9 cellular contexts compared by ENCODE assay signal in genomic region chr1:164560504-164560903, GRCh38. TPM values are rescaled to one million over a fixed set of nuclear protein-coding genes. Genes with fewer than 3 reads are reported as not detected.
DNase-seq lines count a peak whose midpoint lies in the region; ATAC-seq, FAIRE-seq and TF ChIP-seq lines count a peak whose summit lies in the region.
"Had no signal": no experiment of that assay in that cellular context is flagged by ENCODE, and none has a peak within 500 bp of the region (broad histone marks: within the 10 kb centered on the region; RNA-seq: fewer than 3 reads in every experiment).

No MANE protein-coding gene starts in this region.

- H3K4me3 ChIP-seq in K562 (no peak overlapping the region), iPS-18c (ENCODE audit: insufficient read depth, low read depth, low read length) (peak overlapping the region; percentile 66), skeletal muscle tissue (ENCODE audit: low read length in 3 of 3) (peak overlapping the region; percentile 71 to 94 (median 79))

- no peaks in the 10 kb centered on the region; a peak in 1 of 5 replicates for H3K4me1 ChIP-seq in K562 (replicated peaks in 1 of 2; ENCODE audit: control insufficient read depth in 2 of 2, insufficient read depth in 2 of 2, low read length in 2 of 2)
- H3K4me1 ChIP-seq in skeletal muscle tissue (ENCODE audit: control insufficient read depth in 3 of 3, insufficient read depth in 3 of 3, low read length in 3 of 3), result peaks cover 0 to 19% (median 2%) of the 10 kb centered on the region in 3 donors

- H3K9me3 ChIP-seq in K562 (replicated peaks; ENCODE audit: control insufficient read depth, insufficient read depth, low read depth, low read length), result no peaks in the 10 kb centered on the region
- no peaks in the 10 kb centered on the region for H3K9me3 ChIP-seq in iPS-18c (ENCODE audit: control insufficient read depth, insufficient read depth, low read length)
- H3K9me3 ChIP-seq in skeletal muscle tissue (ENCODE audit: control insufficient read depth in 3 of 3, low read length in 3 of 3), result no peaks in the 10 kb centered on the region

- peaks cover 48% of the 10 kb centered on the region for H3K4me1 Mint-ChIP-seq in HFFc6 (ENCODE audit: low read depth)

- H3K9me1 ChIP-seq in K562 (ENCODE audit: control insufficient read depth, insufficient read depth, low read length), result no peaks in the 10 kb centered on the region

- no peak for TF ChIP-seq RAD21 in K562 (CRISPR knock-in tag; conservative IDR thresholded peaks at IDR 0.05 in 1 of 2, IDR thresholded peaks at IDR 0.05 in 1 of 2)

- H3K9me3 Mint-ChIP-seq in HFFc6, result no peaks in the 10 kb centered on the region

- no peaks in the 10 kb centered on the region; the same call in 1 of the 2 replicates for H3K27me3 Mint-ChIP-seq in HFFc6 (ENCODE audit: insufficient read depth)

- BruUV-seq in K562 (replicated peaks; lab: Mats Ljungman, UMichigan), result no TSS peak

- peak overlapping the region; percentile 92 for H3K27ac Mint-ChIP-seq in HFFc6

- in situ Hi-C loops in K562 (cut with MboI), result no loop called here

- H3K79me2 ChIP-seq in K562 (ENCODE audit: control insufficient read depth, insufficient read depth, low read length), result no peaks in the 10 kb centered on the region

- no peaks in the 10 kb centered on the region for H4K20me1 ChIP-seq in K562 (replicated peaks; ENCODE audit: control insufficient read depth, insufficient read depth, low read length)

- H3K27me3 ChIP-seq in K562 (ENCODE audit: control insufficient read depth in 2 of 2, insufficient read depth in 2 of 2, low read length in 2 of 2), result no peaks in the 10 kb centered on the region
- H3K27me3 ChIP-seq in skeletal muscle tissue (ENCODE audit: control insufficient read depth in 3 of 3, insufficient read depth in 3 of 3, low read length in 3 of 3), result no peaks in the 10 kb centered on the region

- no peaks in the 10 kb centered on the region for H3K36me3 ChIP-seq in K562 (ENCODE audit: control insufficient read depth, insufficient read depth, low read length)
- H3K36me3 ChIP-seq in skeletal muscle tissue (ENCODE audit: control insufficient read depth in 3 of 3, insufficient read depth in 3 of 3, low read length in 3 of 3), result no peaks in the 10 kb centered on the region

- WGBS in K562 (ENCODE audit: insufficient coverage, low coverage, missing lambda C conversion rate), result 8% methylated on average over 3 of the region's 3 CpGs

- H3K4me3 Mint-ChIP-seq in HFFc6, result peak overlapping the region; percentile 99

- TF ChIP-seq CTCF in HFFc6 (IDR thresholded peaks at IDR 0.05), result no peak
- no peak for TF ChIP-seq CTCF in K562 (IDR thresholded peaks at IDR 0.05 in 2 of 3, conservative IDR thresholded peaks at IDR 0.05 in 1 of 3; ENCODE audit: insufficient read depth in 2 of 3, low read depth in 1 of 3, low read length in 3 of 3)

- ATAC-seq in K562, result no peak
- ATAC-seq in GM21619 (IDR thresholded peaks at IDR 0.05; ENCODE audit: unreplicated experiment), result no peak

- no peak overlapping the region for H3K9ac ChIP-seq in K562 (ENCODE audit: insufficient read depth in 1 of 2, low read depth in 2 of 2, low read length in 2 of 2)
- peak overlapping the region; percentile 80 to 86 (median 85) for H3K9ac ChIP-seq in skeletal muscle tissue (ENCODE audit: low read depth in 1 of 3, low read length in 3 of 3)

- POLR2A ChIA-PET in K562 (lab: Yijun Ruan, JAX), result no interaction called here

- H3K36me3 Mint-ChIP-seq in HFFc6 (ENCODE audit: low read depth), result peaks cover 13% of the 10 kb centered on the region; the same call in 1 of the 2 replicates

- no peak for TF ChIP-seq EP300 in K562 (IDR thresholded peaks at IDR 0.05; ENCODE audit: low read length)

- intact Hi-C loops in K562 (cut with micrococcal nuclease), result no loop called here

- FAIRE-seq in K562 (lab: Jason Lieb, UNC), result no peak

- no peak for TF ChIP-seq POLR2A in K562 (conservative IDR thresholded peaks at IDR 0.05)

- no peak overlapping the region for H2AFZ ChIP-seq in K562 (ENCODE audit: low read depth, low read length)

- no peak overlapping the region for H3K4me2 ChIP-seq in K562 (ENCODE audit: insufficient read depth, low read length)

- H3K27ac ChIP-seq in K562 (ENCODE audit: extremely low read depth, low read depth, low read length) (no peak overlapping the region), skeletal muscle tissue (ENCODE audit: low read depth, low read length) (peak overlapping the region; percentile 78)

- DNase-seq in HFFc6 (no peak), K562 (ENCODE audit: extremely low read depth in 1 of 4, low spot score in 3 of 4) (no peak), kidney tubule cell (ENCODE audit: low spot score) (no peak), GM19238 (ENCODE audit: insufficient read length, low spot score) (no peak), DMS53 treated with DMSO at 0.1 percent for 48 hours (lab: John Stamatoyannopoulos, UW; ENCODE audit: unreplicated experiment) (no peak)
- DNase-seq: NCI-H2171 treated with DMSO at 0.1 percent for 48 hours had no signal

- CTCF ChIA-PET in K562 (lab: Yijun Ruan, JAX; ENCODE audit: low intra/inter-chr PET ratio), result no interaction called here

TF ChIP-seq in K562, 482 proteins besides CTCF, POLR2A, EP300 and RAD21 (continues in another document):
- TF ChIP-seq NR3C1 (CRISPR knock-in tag; IDR thresholded peaks at IDR 0.05), result no peak
- TF ChIP-seq CBX2 (IDR thresholded peaks at IDR 0.05; ENCODE audit: insufficient read depth, low read length, poor library complexity, severe bottlenecking), result peak; percentile 89
- no peak for TF ChIP-seq XRCC5 (IDR thresholded peaks at IDR 0.05; ENCODE audit: low read depth, low read length)
- no peak for TF ChIP-seq SREBF1 (IDR thresholded peaks at IDR 0.05; ENCODE audit: borderline replicate concordance, low read depth, low read length)
- no peak for TF ChIP-seq ZNF41 (CRISPR knock-in tag; conservative IDR thresholded peaks at IDR 0.05)
- TF ChIP-seq FOXP4 (CRISPR knock-in tag; IDR thresholded peaks at IDR 0.05; ENCODE audit: borderline replicate concordance), result no peak
- no peak for TF ChIP-seq THRA (IDR thresholded peaks at IDR 0.05)
- TF ChIP-seq HNRNPK (IDR thresholded peaks at IDR 0.05; ENCODE audit: low read depth, low read length, poor library complexity, severe bottlenecking), result no peak
- TF ChIP-seq CBX8 (IDR thresholded peaks at IDR 0.05; ENCODE audit: borderline replicate concordance, extremely low read depth, low read depth, low read length, poor library complexity, severe bottlenecking), result peak; percentile 33

RNA-seq across cellular contexts. Expression of gene PBX1, which starts 1.5 kb away (rescaled TPM):
- 10 to 100 TPM; 35.4 to 42.3 (median 39.1) TPM for total RNA-seq in HFFc6 (2021; fragmentation: NEBNext Ultra II Directional; extraction: Animal tissue kit (Norgen Biotek cat#: 25700))
- total RNA-seq in K562 (2011; cell fraction: chromatin; rRNA removed; ENCODE audit: low replicate concordance), result 0.58 and 0.65 TPM in 2 replicates
- 0.13 and 0.17 TPM in 2 replicates for total RNA-seq in K562 (2011; cell fraction: nucleolus; rRNA removed)
- 0.66 and 0.84 TPM in 2 replicates for total RNA-seq in K562 (2011; cell fraction: nucleoplasm; rRNA removed)
- total RNA-seq in K562 (2014; rRNA removed), result 0.09 and 0.20 TPM in 2 replicates
- total RNA-seq in K562 (2014; rRNA removed; fragmentation: Illumina TruSeq; extraction: Trizol), result 0.22 and 0.25 TPM in 2 replicates
- total RNA-seq in K562 (2015; rRNA removed; fragmentation: Illumina TruSeq; extraction: Trizol), result 0.04 and 0.07 TPM in 2 replicates
- 0.54 and 0.62 TPM in 2 replicates for total RNA-seq in K562 (2021)
- 0.17 and 0.32 TPM in 2 replicates for polyA plus RNA-seq in K562 (2011; rRNA removed)
- 0.22 and 0.30 TPM in 2 replicates for polyA plus RNA-seq in K562 (2011; cell fraction: cytosol; rRNA removed)
- polyA plus RNA-seq in K562 (2011; cell fraction: nucleus; rRNA removed), result 0.13 and 0.59 TPM in 2 replicates
- 0.18 and 0.55 TPM in 2 replicates for polyA plus RNA-seq in K562 (2012)
- 0.33 and 0.56 TPM in 2 replicates for polyA plus RNA-seq in K562 (2014; fragmentation: Illumina TruSeq; extraction: Trizol)
- under 1 TPM; 0.03 TPM for polyA plus RNA-seq in K562 (2014; fragmentation: Nextera tagmentation; extraction: Ambion mirVana)
- 0.53 and 1.3 TPM in 2 replicates for polyA plus RNA-seq in K562 (2014; rRNA removed)
- 0.67 and 0.75 TPM in 2 replicates for polyA minus RNA-seq in K562 (2011; rRNA and poly(A)+ RNA removed)
- 0.27 and 0.57 TPM in 2 replicates for polyA minus RNA-seq in K562 (2011; cell fraction: cytosol; rRNA and poly(A)+ RNA removed)
- 0.67 and 1.3 TPM in 2 replicates for polyA minus RNA-seq in K562 (2011; cell fraction: nucleus; rRNA and poly(A)+ RNA removed)
- 53.2 TPM for total RNA-seq in skeletal muscle tissue

Comparison
In these comparisons a context has a peak if more than half of its experiments do, and no peak if none do; other contexts are left out.
1. H3K9ac ChIP-seq: peak in skeletal muscle tissue (3 of 3); none in K562 (0 of 2).
2. RNA of gene PBX1, which starts 1.5 kb away (total RNA-seq): 53.2 TPM in skeletal muscle tissue (single experiment) and 35.4 to 42.3 TPM in HFFc6; 0.04 to 0.84 TPM in K562; every median in the first group is over 10 times any median in the second.